18 cellular contexts compared by ENCODE assay signal in the genomic region with DNA sequence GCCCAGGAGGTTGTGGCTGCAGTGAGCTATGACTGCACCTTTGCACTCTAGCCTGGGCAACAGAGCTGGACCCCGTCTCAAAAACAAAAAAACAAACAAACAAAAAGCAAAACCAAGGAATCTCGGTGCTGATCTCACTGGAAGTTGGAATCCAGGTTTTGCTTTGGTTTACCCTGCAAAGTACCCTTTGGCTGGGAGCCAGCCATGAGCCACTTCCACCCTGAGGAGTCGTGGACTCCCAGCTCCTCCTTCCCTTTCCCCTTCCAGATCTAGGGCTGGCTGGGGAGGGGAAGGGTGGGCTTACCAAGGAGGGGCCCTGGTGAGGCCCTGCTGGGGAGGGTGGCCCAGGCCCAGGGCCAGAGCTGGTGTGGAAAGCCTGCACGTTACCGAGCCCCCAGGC. TPM values are rescaled to one million over a fixed set of nuclear protein-coding genes. Genes with fewer than 3 reads are reported as not detected.
DNase-seq lines count a peak whose midpoint lies in the region; ATAC-seq and TF ChIP-seq lines count a peak whose summit lies in the region.
"Had no signal": no experiment of that assay in that cellular context is flagged by ENCODE, and none has a peak within 500 bp of the region (broad histone marks: within the 10 kb centered on the region; RNA-seq: fewer than 3 reads in every experiment).

No MANE protein-coding gene starts in this region.

- TF ChIP-seq EP300 in gastroesophageal sphincter (IDR thresholded peaks at IDR 0.05) = no peak

- WGBS in gastroesophageal sphincter (ENCODE audit: low coverage in 1 of 2), 2 donors = 60% methylated on average over 1 of the region's 5 CpGs; no CpG with 5 or more reads in 1 of the 2 donors
- WGBS in thyroid gland, 2 donors = 31 to 33% methylated on average over 3 of the region's 5 CpGs

- H3K36me3 ChIP-seq in HEK293 (ENCODE audit: control insufficient read depth in 2 of 2, insufficient read depth in 1 of 2, low read length in 2 of 2) = peaks cover 0 to 76% of the 10 kb centered on the region in 2 experiments; a peak in 2 of 3 replicates
- H3K36me3 ChIP-seq in ascending aorta = peaks cover 7 to 9% of the 10 kb centered on the region in 2 donors
- H3K36me3 ChIP-seq in gastroesophageal sphincter = peaks cover 0 to 17% of the 10 kb centered on the region in 2 donors
- no peaks in the 10 kb centered on the region for H3K36me3 ChIP-seq in thyroid gland

- TF ChIP-seq POLR2A in gastroesophageal sphincter (IDR thresholded peaks at IDR 0.05) (no peak), thyroid gland (IDR thresholded peaks at IDR 0.05) (no peak)

- CTCF ChIA-PET in HEK293 (lab: Yijun Ruan, JAX) = interaction anchor here (1.1 to 1.7 kb wide), 3 partner anchors 9 to 47 kb away, joined by 4 to 8 read pairs (median 4); no protein-coding TSS in a partner anchor

- H3K4me3 ChIP-seq in HEK293 (ENCODE audit: low read depth, low read length) (no peak overlapping the region), ascending aorta (no peak overlapping the region), gastroesophageal sphincter (no peak overlapping the region), thyroid gland (replicated peaks in 1 of 3) (no peak overlapping the region)
- H3K4me3 ChIP-seq: dorsolateral prefrontal cortex had no signal

- H3K9me3 ChIP-seq in HEK293 (ENCODE audit: control insufficient read depth, insufficient read depth, low read depth, low read length) (no peaks in the 10 kb centered on the region), ascending aorta (no peaks in the 10 kb centered on the region), gastroesophageal sphincter (no peaks in the 10 kb centered on the region), thyroid gland (no peaks in the 10 kb centered on the region)

- H3K27me3 ChIP-seq in ascending aorta = no peaks in the 10 kb centered on the region
- no peaks in the 10 kb centered on the region for H3K27me3 ChIP-seq in gastroesophageal sphincter
- H3K27me3 ChIP-seq in thyroid gland = no peaks in the 10 kb centered on the region

- no peak for DNase-seq in ascending aorta (ENCODE audit: low spot score in 2 of 2)
- DNase-seq in thyroid gland = peak; percentile 66 to 75
- DNase-seq in NCI-H2196 (lab: John Stamatoyannopoulos, UW; ENCODE audit: unreplicated experiment) = no peak
- no peak for DNase-seq in NCI-H1092 (lab: John Stamatoyannopoulos, UW)
- no peak for DNase-seq in OCI-M1 (lab: John Stamatoyannopoulos, UW)
- DNase-seq: activated CD4-positive, CD25-positive, alpha-beta regulatory T cell treated with anti-CD3 and anti-CD28 coated beads, Interleukin-2, amount 50 U/mL, for 72 hours; dorsolateral prefrontal cortex; erythroblast; GF-D8; left colon; midbrain; NCI-H1417 treated with DMSO at 0.1 percent for 48 hours; NCI-H2227 treated with DMSO at 0.1 percent for 48 hours; T1000 had no signal

- intact Hi-C loops in ascending aorta (cut with DNase I) = no loop called here
- intact Hi-C loops in thyroid gland (cut with DNase I) = no loop called here

- no peak for TF ChIP-seq CTCF in HEK293 (tag by site-specific recombination; IDR thresholded peaks at IDR 0.05)
- no peak for TF ChIP-seq CTCF in ascending aorta (IDR thresholded peaks at IDR 0.05)
- no peak for TF ChIP-seq CTCF in gastroesophageal sphincter (IDR thresholded peaks at IDR 0.05)
- TF ChIP-seq CTCF in thyroid gland (IDR thresholded peaks at IDR 0.05) = no peak

- POLR2A ChIA-PET in HEK293 (lab: Yijun Ruan, JAX) = no interaction called here

- H3K4me1 ChIP-seq in HEK293 (ENCODE audit: control insufficient read depth, insufficient read depth, low read length) (peaks cover 21% of the 10 kb centered on the region), ascending aorta (peaks cover 5 to 19% of the 10 kb centered on the region in 2 donors), gastroesophageal sphincter (peaks cover 0 to 98% (median 36%) of the 10 kb centered on the region in 3 donors), thyroid gland (peaks cover 0 to 4% of the 10 kb centered on the region in 2 donors)

- ATAC-seq in gastroesophageal sphincter = no peak
- ATAC-seq: left colon had no signal

- H3K27ac ChIP-seq in HEK293 (ENCODE audit: extremely low read depth, low read depth, low read length) = peak overlapping the region; percentile 55
- peak overlapping the region; percentile 44 to 54 for H3K27ac ChIP-seq in ascending aorta
- peak overlapping the region in 3 of 4 donors; percentile 35 to 47 (median 45) for H3K27ac ChIP-seq in gastroesophageal sphincter
- peak overlapping the region in 1 of 3 donors; percentile 0 for H3K27ac ChIP-seq in thyroid gland
- H3K27ac ChIP-seq: dorsolateral prefrontal cortex had no signal

TF ChIP-seq in HEK293, 187 proteins besides CTCF, POLR2A, EP300 and RAD21:
- TF ChIP-seq GLIS1 (tag by site-specific recombination; IDR thresholded peaks at IDR 0.05) (no peak), ZNF549 (tag by site-specific recombination; IDR thresholded peaks at IDR 0.05) (no peak), ZNF560 (tag by site-specific recombination; IDR thresholded peaks at IDR 0.05; ENCODE audit: borderline replicate concordance) (no peak), HOXD13 (CRISPR knock-in tag; IDR thresholded peaks at IDR 0.05; ENCODE audit: borderline replicate concordance) (no peak), ZNF791 (tag by site-specific recombination; IDR thresholded peaks at IDR 0.05) (no peak), ZNF785 (tag by site-specific recombination; IDR thresholded peaks at IDR 0.05) (no peak), ZSCAN30 (tag by site-specific recombination; IDR thresholded peaks at IDR 0.05) (no peak), KLF16 (tag by site-specific recombination; IDR thresholded peaks at IDR 0.05) (no peak)
- TF ChIP-seq, protein P1, sequence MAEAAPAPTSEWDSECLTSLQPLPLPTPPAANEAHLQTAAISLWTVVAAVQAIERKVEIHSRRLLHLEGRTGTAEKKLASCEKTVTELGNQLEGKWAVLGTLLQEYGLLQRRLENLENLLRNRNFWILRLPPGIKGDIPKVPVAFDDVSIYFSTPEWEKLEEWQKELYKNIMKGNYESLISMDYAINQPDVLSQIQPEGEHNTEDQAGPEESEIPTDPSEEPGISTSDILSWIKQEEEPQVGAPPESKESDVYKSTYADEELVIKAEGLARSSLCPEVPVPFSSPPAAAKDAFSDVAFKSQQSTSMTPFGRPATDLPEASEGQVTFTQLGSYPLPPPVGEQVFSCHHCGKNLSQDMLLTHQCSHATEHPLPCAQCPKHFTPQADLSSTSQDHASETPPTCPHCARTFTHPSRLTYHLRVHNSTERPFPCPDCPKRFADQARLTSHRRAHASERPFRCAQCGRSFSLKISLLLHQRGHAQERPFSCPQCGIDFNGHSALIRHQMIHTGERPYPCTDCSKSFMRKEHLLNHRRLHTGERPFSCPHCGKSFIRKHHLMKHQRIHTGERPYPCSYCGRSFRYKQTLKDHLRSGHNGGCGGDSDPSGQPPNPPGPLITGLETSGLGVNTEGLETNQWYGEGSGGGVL (tag by site-specific recombination; IDR thresholded peaks at IDR 0.05) = 0 out of 2 replicates have a peak, but pooled peaks have one; percentile 5
- TF ChIP-seq, protein P2, sequence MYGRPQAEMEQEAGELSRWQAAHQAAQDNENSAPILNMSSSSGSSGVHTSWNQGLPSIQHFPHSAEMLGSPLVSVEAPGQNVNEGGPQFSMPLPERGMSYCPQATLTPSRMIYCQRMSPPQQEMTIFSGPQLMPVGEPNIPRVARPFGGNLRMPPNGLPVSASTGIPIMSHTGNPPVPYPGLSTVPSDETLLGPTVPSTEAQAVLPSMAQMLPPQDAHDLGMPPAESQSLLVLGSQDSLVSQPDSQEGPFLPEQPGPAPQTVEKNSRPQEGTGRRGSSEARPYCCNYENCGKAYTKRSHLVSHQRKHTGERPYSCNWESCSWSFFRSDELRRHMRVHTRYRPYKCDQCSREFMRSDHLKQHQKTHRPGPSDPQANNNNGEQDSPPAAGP (tag by site-specific recombination; IDR thresholded peaks at IDR 0.05) = peak; percentile 19; the same call in 1 of the 2 replicates

RNA-seq across cellular contexts. Expression of a gene that starts 28.8 kb away (rescaled TPM):
- total RNA-seq in ascending aorta (580 TPM), gastroesophageal sphincter (100 to 1,000 TPM; 241 to 597 (median 382) TPM), thyroid gland (100 to 1,000 TPM in 3 of 4 donors, 10 to 100 TPM in 1; 52.3 to 199 (median 163) TPM)
- total RNA-seq: activated T-helper 2 cell treated with anti-CD3 and anti-CD28 coated beads, Interferon-gamma antibody, Interleukin-2, Interleukin-4, amounts not matched to agents 10 μg/mL and 5 μg/mL and 100 μg/mL, durations not matched to agents 14 hours and 24 hours and 36 hours; B cell had no signal

Comparison
In these comparisons a context has a peak if more than half of its experiments do, and no peak if none do; other contexts are left out.
1. DNase-seq: peak in thyroid gland (2 of 2); none in ascending aorta (0 of 2), NCI-H2196 (single experiment), NCI-H1092 (single experiment) and OCI-M1 (single experiment).